Comparison of ENCODE assay signal across 7 cellular contexts in the genomic region with DNA sequence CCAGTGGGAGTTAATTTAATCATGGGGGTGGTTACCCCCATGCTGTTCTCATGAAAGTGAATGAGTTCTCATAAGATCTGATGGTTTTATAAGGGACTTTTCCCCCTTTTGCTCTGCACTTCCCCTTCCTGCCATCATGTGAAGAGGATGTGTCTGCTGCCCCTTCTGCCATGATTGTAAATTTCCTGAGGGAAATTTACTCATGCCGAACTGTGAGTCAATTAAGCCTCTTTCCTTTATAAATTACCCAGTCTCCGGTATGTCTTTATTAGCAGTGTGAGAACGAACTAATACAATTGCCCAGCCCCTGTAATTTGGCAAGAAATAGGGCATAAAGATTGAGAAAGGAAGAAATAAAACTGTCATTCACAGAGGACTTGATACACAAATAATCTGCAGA. TPM values are rescaled to one million over a fixed set of nuclear protein-coding genes. Genes with fewer than 3 reads are reported as not detected.
DNase-seq lines count a peak whose midpoint lies in the region; ATAC-seq, FAIRE-seq and TF ChIP-seq lines count a peak whose summit lies in the region.
"Not testable (repeated sequence)": the region's sequence is repeated elsewhere in the genome, so short reads cannot be mapped to it uniquely, and the experiment has no call there.

No MANE protein-coding gene starts in this region.

- not testable (repeated sequence) for TF ChIP-seq CTCF in A673 (conservative IDR thresholded peaks at IDR 0.05; ENCODE audit: low read depth, low read length); HL-60 (IDR thresholded peaks at IDR 0.05; ENCODE audit: insufficient read depth, low read length); RWPE2 (IDR thresholded peaks at IDR 0.05; ENCODE audit: poor library complexity, severe bottlenecking); endothelial cell of umbilical vein (IDR thresholded peaks at IDR 0.05; ENCODE audit: extremely low read depth in 1 of 2, insufficient read depth in 1 of 2, low read depth in 1 of 2, low read length in 2 of 2); spleen (IDR thresholded peaks at IDR 0.05 in 8 of 11, conservative IDR thresholded peaks at IDR 0.05 in 3 of 11)

- H3K36me3 ChIP-seq in A673 (ENCODE audit: insufficient read depth, low read length, poor library complexity, severe bottlenecking) (peaks cover 11% of the 10 kb centered on the region), RWPE2 (ENCODE audit: low read depth) (peaks cover 79% of the 10 kb centered on the region), spleen (peaks cover 0 to 74% (median 11%) of the 10 kb centered on the region in 6 donors)
- H3K36me3 ChIP-seq in endothelial cell of umbilical vein (ENCODE audit: control insufficient read depth in 2 of 2, extremely low read depth in 1 of 2, insufficient read depth in 2 of 2, low read length in 2 of 2): not testable (repeated sequence)

- not testable (repeated sequence) for H2AFZ ChIP-seq in endothelial cell of umbilical vein (ENCODE audit: low read depth, low read length)

- POLR2A ChIA-PET in A673 (lab: Charles Lee; ENCODE audit: low non-redundant PET); endothelial cell of umbilical vein (lab: Charles Lee): not testable (repeated sequence)

- H3K4me3 ChIP-seq in A673 (ENCODE audit: low read depth, low read length, poor library complexity, severe bottlenecking); HL-60 (replicated peaks; ENCODE audit: insufficient read depth, low read length); RWPE2 (ENCODE audit: severe bottlenecking); endothelial cell of umbilical vein (replicated peaks in 1 of 3; ENCODE audit: insufficient read depth in 1 of 3, low read depth in 1 of 3, low read length in 3 of 3); spleen: not testable (repeated sequence)

- not testable (repeated sequence) for H3K4me2 ChIP-seq in endothelial cell of umbilical vein (ENCODE audit: insufficient read depth, low read length)

- ATAC-seq in RWPE2 (ENCODE audit: low read depth): not testable (repeated sequence)

- not testable (repeated sequence) for H3K9ac ChIP-seq in endothelial cell of umbilical vein (replicated peaks; ENCODE audit: extremely low read depth, insufficient read depth, low read length)

- not testable (repeated sequence) for TF ChIP-seq POLR2A in endothelial cell of umbilical vein (IDR thresholded peaks at IDR 0.05; ENCODE audit: low read depth, low read length); spleen (IDR thresholded peaks at IDR 0.05)

- 60 to 86% (median 84%) methylated on average over 3 of the region's 3 CpGs for WGBS in spleen, 5 donors

- dilution Hi-C loops in endothelial cell of umbilical vein (cut with MboI; ENCODE audit: extremely low pct_ligation_motif_present, low sequenced_read_pairs): not testable (repeated sequence)

- DNase-seq in A673 (ENCODE audit: low spot score): peak; percentile 63
- DNase-seq in HL-60 (ENCODE audit: low read depth in 1 of 2, low spot score in 1 of 2); RWPE2 (ENCODE audit: low spot score); epithelial cell of prostate (ENCODE audit: low read depth, low spot score); spleen: not testable (repeated sequence)
- DNase-seq in dermis blood vessel endothelial cell: peak; percentile 73
- DNase-seq in endothelial cell of umbilical vein (ENCODE audit: low read depth, low spot score): peak; percentile 60

- peak; percentile 89 for FAIRE-seq in endothelial cell of umbilical vein (lab: Jason Lieb, UNC)

- not testable (repeated sequence) for H3K4me1 ChIP-seq in A673 (ENCODE audit: insufficient read depth, low read length, poor library complexity, severe bottlenecking); endothelial cell of umbilical vein (ENCODE audit: control insufficient read depth, extremely low read depth, insufficient read depth, low read length)
- H3K4me1 ChIP-seq in RWPE2 (ENCODE audit: insufficient read depth, poor library complexity, severe bottlenecking) (peaks cover 19% of the 10 kb centered on the region), spleen (peaks cover 0 to 30% (median 15%) of the 10 kb centered on the region in 6 donors)

- CTCF ChIA-PET in A673 (lab: Charles Lee): not testable (repeated sequence)
- CTCF ChIA-PET in endothelial cell of umbilical vein (lab: Charles Lee): interaction anchor here (0.9 to 1.0 kb wide), 2 partner anchors 14 to 121 kb away, joined by 3 read pairs; no protein-coding TSS in a partner anchor

- not testable (repeated sequence) for H3K9me3 ChIP-seq in A673 (ENCODE audit: low read depth, low read length, poor library complexity, severe bottlenecking); RWPE2 (ENCODE audit: severe bottlenecking); endothelial cell of umbilical vein (replicated peaks; ENCODE audit: control insufficient read depth, insufficient read depth, low read length)
- peaks cover 0 to 10% (median 5%) of the 10 kb centered on the region in 8 donors for H3K9me3 ChIP-seq in spleen

- H3K79me2 ChIP-seq in endothelial cell of umbilical vein (ENCODE audit: control insufficient read depth, insufficient read depth, low read length): not testable (repeated sequence)

- intact Hi-C loops in A673 (cut with micrococcal nuclease; ENCODE audit: unreplicated experiment); endothelial cell of umbilical vein (cut with micrococcal nuclease); spleen (cut with DNase I; ENCODE audit: low total_unique reads): not testable (repeated sequence)

- not testable (repeated sequence) for H4K20me1 ChIP-seq in endothelial cell of umbilical vein (replicated peaks; ENCODE audit: control insufficient read depth, extremely low read depth, insufficient read depth, low read length)

- H3K9me1 ChIP-seq in endothelial cell of umbilical vein (replicated peaks; ENCODE audit: control insufficient read depth, extremely low read depth, insufficient read depth, low read length): not testable (repeated sequence)

- H3K27me3 ChIP-seq in A673 (replicated peaks; ENCODE audit: insufficient read depth, low read depth, low read length, poor library complexity); HL-60 (ENCODE audit: insufficient read depth, poor library complexity, severe bottlenecking); RWPE2 (ENCODE audit: insufficient read depth, poor library complexity, severe bottlenecking); endothelial cell of umbilical vein (ENCODE audit: control insufficient read depth in 2 of 2, insufficient read depth in 2 of 2, low read length in 2 of 2); spleen (replicated peaks in 1 of 7): not testable (repeated sequence)

- H3K27ac ChIP-seq in A673 (ENCODE audit: low read depth, low read length, poor library complexity, severe bottlenecking): not testable (repeated sequence)
- H3K27ac ChIP-seq in HL-60 (replicated peaks): peak overlapping the region; percentile 79
- peak overlapping the region; percentile 78 for H3K27ac ChIP-seq in RWPE2 (ENCODE audit: poor library complexity, severe bottlenecking)
- H3K27ac ChIP-seq in endothelial cell of umbilical vein (ENCODE audit: insufficient read depth, low read depth, low read length): peak overlapping the region; percentile 13
- peak overlapping the region; percentile 62 for H3K27ac ChIP-seq in epithelial cell of prostate
- H3K27ac ChIP-seq in spleen: peak overlapping the region in 6 of 8 donors; percentile 11 to 90 (median 74)

- not testable (repeated sequence) for BruUV-seq in A673 (replicated peaks; lab: Mats Ljungman, UMichigan); endothelial cell of umbilical vein (replicated peaks; lab: Mats Ljungman, UMichigan)

TF ChIP-seq in endothelial cell of umbilical vein, 7 proteins besides CTCF, POLR2A, EP300 and RAD21:
- TF ChIP-seq FOS (IDR thresholded peaks at IDR 0.05; ENCODE audit: borderline replicate concordance, insufficient read depth, low read length) (peak; percentile 43), POLR2AphosphoS5 (IDR thresholded peaks at IDR 0.05; ENCODE audit: insufficient read depth, low read depth, low read length) (peak; percentile 33)

RNA-seq across cellular contexts. Expression of gene DNAJC3, which starts 36.0 kb away (rescaled TPM):
- total RNA-seq in A673 (2021): 21.4 and 21.5 TPM in 2 replicates
- total RNA-seq in dermis blood vessel endothelial cell: 67.2 and 93.2 TPM in 2 replicates
- total RNA-seq in endothelial cell of umbilical vein: 48.6 and 51.2 TPM in 2 replicates
- polyA plus RNA-seq in endothelial cell of umbilical vein: 13.9 and 17.0 TPM in 2 replicates
- polyA plus RNA-seq in endothelial cell of umbilical vein (2011; cell fraction: cytosol; rRNA removed): 17.7 and 19.7 TPM in 2 replicates
- polyA plus RNA-seq in endothelial cell of umbilical vein (2011; cell fraction: nucleus; rRNA removed): 14.5 and 18.0 TPM in 2 replicates
- 34.3 and 43.0 TPM in 2 replicates for polyA plus RNA-seq in endothelial cell of umbilical vein (2012)
- polyA minus RNA-seq in endothelial cell of umbilical vein: 42.5 and 53.5 TPM in 2 replicates
- 12.1 TPM for polyA minus RNA-seq in endothelial cell of umbilical vein (2011; cell fraction: cytosol; rRNA and poly(A)+ RNA removed)
- 17.5 and 21.3 TPM in 2 replicates for polyA minus RNA-seq in endothelial cell of umbilical vein (2011; cell fraction: nucleus; rRNA and poly(A)+ RNA removed)
- total RNA-seq in spleen: 10 to 100 TPM; 43.2 to 56.8 (median 47.3) TPM
- 1 to 10 TPM; 5.0 to 8.4 (median 6.0) TPM for polyA plus RNA-seq in spleen
